1 cellular context compared by ENCODE assay signal in the genomic region with DNA sequence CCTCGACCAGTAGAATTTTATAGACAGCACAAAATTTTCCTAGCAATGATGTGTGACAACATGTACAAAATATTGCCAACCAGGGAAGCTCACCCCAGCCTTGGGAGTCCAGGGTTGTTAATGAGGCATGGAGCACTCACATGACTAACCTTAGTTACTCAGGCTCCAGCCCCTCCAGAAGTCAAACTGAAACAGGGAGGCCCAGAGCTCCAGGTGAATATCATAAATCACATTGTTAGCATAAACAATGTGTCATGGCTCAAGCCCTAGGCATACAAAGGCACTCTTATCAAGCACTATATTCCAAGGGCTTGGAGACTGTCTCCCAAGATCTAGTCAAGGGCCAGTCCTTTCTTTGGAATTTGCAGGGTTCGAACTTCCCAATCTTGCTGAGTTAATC.
TF ChIP-seq lines count a peak whose summit lies in the region.

No MANE protein-coding gene starts in this region.

TF ChIP-seq in HEK293, 187 proteins besides CTCF, POLR2A, EP300 and RAD21 (continued from another document and continues in another):
- TF ChIP-seq, protein P1, sequence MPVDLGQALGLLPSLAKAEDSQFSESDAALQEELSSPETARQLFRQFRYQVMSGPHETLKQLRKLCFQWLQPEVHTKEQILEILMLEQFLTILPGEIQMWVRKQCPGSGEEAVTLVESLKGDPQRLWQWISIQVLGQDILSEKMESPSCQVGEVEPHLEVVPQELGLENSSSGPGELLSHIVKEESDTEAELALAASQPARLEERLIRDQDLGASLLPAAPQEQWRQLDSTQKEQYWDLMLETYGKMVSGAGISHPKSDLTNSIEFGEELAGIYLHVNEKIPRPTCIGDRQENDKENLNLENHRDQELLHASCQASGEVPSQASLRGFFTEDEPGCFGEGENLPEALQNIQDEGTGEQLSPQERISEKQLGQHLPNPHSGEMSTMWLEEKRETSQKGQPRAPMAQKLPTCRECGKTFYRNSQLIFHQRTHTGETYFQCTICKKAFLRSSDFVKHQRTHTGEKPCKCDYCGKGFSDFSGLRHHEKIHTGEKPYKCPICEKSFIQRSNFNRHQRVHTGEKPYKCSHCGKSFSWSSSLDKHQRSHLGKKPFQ (tag by site-specific recombination; IDR thresholded peaks at IDR 0.05), result no peak
- TF ChIP-seq, protein P2, sequence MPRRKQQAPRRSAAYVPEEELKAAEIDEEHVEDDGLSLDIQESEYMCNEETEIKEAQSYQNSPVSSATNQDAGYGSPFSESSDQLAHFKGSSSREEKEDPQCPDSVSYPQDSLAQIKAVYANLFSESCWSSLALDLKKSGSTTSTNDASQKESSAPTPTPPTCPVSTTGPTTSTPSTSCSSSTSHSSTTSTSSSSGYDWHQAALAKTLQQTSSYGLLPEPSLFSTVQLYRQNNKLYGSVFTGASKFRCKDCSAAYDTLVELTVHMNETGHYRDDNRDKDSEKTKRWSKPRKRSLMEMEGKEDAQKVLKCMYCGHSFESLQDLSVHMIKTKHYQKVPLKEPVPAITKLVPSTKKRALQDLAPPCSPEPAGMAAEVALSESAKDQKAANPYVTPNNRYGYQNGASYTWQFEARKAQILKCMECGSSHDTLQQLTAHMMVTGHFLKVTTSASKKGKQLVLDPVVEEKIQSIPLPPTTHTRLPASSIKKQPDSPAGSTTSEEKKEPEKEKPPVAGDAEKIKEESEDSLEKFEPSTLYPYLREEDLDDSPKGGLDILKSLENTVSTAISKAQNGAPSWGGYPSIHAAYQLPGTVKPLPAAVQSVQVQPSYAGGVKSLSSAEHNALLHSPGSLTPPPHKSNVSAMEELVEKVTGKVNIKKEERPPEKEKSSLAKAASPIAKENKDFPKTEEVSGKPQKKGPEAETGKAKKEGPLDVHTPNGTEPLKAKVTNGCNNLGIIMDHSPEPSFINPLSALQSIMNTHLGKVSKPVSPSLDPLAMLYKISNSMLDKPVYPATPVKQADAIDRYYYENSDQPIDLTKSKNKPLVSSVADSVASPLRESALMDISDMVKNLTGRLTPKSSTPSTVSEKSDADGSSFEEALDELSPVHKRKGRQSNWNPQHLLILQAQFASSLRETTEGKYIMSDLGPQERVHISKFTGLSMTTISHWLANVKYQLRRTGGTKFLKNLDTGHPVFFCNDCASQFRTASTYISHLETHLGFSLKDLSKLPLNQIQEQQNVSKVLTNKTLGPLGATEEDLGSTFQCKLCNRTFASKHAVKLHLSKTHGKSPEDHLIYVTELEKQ (tag by site-specific recombination; IDR thresholded peaks at IDR 0.05; ENCODE audit: borderline replicate concordance), result no peak
- TF ChIP-seq ZNF660 (tag by site-specific recombination; IDR thresholded peaks at IDR 0.05) (no peak), ZNF658 (tag by site-specific recombination; IDR thresholded peaks at IDR 0.05) (no peak), ZSCAN16 (tag by site-specific recombination; IDR thresholded peaks at IDR 0.05) (no peak), KLF9 (tag by site-specific recombination; IDR thresholded peaks at IDR 0.05; ENCODE audit: low read depth) (no peak), KLF8 (tag by site-specific recombination; IDR thresholded peaks at IDR 0.05) (no peak), ZNF211 (tag by site-specific recombination; IDR thresholded peaks at IDR 0.05; ENCODE audit: low read depth) (no peak), ZNF23 (tag by site-specific recombination; IDR thresholded peaks at IDR 0.05; ENCODE audit: borderline replicate concordance) (no peak), ZNF10 (tag by site-specific recombination; IDR thresholded peaks at IDR 0.05) (no peak), ZNF707 (tag by site-specific recombination; IDR thresholded peaks at IDR 0.05) (no peak), ZNF610 (tag by site-specific recombination; IDR thresholded peaks at IDR 0.05; ENCODE audit: borderline replicate concordance) (no peak), ZNF121 (tag by site-specific recombination; IDR thresholded peaks at IDR 0.05) (no peak), ZNF366 (tag by site-specific recombination; conservative IDR thresholded peaks at IDR 0.05) (peak; percentile 48; the same call in 1 of the 2 replicates), ZSCAN30 (tag by site-specific recombination; IDR thresholded peaks at IDR 0.05) (peak; percentile 30; the same call in 1 of the 2 replicates), ZBTB1 (tag by site-specific recombination; IDR thresholded peaks at IDR 0.05) (no peak), ZNF221 (tag by site-specific recombination; IDR thresholded peaks at IDR 0.05; ENCODE audit: borderline replicate concordance) (no peak), OVOL3 (tag by site-specific recombination; IDR thresholded peaks at IDR 0.05) (no peak), MEIS1 (CRISPR knock-in tag; IDR thresholded peaks at IDR 0.05; ENCODE audit: borderline replicate concordance) (no peak), ZNF664 (tag by site-specific recombination; IDR thresholded peaks at IDR 0.05) (no peak), ZNF140 (tag by site-specific recombination; IDR thresholded peaks at IDR 0.05) (no peak), ZNF202 (tag by site-specific recombination; IDR thresholded peaks at IDR 0.05; ENCODE audit: borderline replicate concordance) (no peak), SCRT2 (tag by site-specific recombination; IDR thresholded peaks at IDR 0.05) (no peak), IKZF3 (tag by site-specific recombination; IDR thresholded peaks at IDR 0.05) (no peak)
- TF ChIP-seq, protein P3, sequence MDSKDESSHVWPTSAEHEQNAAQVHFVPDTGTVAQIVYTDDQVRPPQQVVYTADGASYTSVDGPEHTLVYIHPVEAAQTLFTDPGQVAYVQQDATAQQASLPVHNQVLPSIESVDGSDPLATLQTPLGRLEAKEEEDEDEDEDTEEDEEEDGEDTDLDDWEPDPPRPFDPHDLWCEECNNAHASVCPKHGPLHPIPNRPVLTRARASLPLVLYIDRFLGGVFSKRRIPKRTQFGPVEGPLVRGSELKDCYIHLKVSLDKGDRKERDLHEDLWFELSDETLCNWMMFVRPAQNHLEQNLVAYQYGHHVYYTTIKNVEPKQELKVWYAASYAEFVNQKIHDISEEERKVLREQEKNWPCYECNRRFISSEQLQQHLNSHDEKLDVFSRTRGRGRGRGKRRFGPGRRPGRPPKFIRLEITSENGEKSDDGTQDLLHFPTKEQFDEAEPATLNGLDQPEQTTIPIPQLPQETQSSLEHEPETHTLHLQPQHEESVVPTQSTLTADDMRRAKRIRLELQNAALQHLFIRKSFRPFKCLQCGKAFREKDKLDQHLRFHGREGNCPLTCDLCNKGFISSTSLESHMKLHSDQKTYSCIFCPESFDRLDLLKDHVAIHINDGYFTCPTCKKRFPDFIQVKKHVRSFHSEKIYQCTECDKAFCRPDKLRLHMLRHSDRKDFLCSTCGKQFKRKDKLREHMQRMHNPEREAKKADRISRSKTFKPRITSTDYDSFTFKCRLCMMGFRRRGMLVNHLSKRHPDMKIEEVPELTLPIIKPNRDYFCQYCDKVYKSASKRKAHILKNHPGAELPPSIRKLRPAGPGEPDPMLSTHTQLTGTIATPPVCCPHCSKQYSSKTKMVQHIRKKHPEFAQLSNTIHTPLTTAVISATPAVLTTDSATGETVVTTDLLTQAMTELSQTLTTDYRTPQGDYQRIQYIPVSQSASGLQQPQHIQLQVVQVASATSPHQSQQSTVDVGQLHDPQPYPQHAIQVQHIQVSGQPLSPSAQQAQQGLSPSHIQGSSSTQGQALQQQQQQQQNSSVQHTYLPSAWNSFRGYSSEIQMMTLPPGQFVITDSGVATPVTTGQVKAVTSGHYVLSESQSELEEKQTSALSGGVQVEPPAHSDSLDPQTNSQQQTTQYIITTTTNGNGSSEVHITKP (tag by site-specific recombination; IDR thresholded peaks at IDR 0.05), result 0 out of 2 replicates have a peak, but pooled peaks have one; percentile 21
- TF ChIP-seq, protein P4, sequence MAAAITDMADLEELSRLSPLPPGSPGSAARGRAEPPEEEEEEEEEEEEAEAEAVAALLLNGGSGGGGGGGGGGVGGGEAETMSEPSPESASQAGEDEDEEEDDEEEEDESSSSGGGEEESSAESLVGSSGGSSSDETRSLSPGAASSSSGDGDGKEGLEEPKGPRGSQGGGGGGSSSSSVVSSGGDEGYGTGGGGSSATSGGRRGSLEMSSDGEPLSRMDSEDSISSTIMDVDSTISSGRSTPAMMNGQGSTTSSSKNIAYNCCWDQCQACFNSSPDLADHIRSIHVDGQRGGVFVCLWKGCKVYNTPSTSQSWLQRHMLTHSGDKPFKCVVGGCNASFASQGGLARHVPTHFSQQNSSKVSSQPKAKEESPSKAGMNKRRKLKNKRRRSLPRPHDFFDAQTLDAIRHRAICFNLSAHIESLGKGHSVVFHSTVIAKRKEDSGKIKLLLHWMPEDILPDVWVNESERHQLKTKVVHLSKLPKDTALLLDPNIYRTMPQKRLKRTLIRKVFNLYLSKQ (tag by site-specific recombination; IDR thresholded peaks at IDR 0.05; ENCODE audit: borderline replicate concordance), result no peak
- TF ChIP-seq, protein P5, sequence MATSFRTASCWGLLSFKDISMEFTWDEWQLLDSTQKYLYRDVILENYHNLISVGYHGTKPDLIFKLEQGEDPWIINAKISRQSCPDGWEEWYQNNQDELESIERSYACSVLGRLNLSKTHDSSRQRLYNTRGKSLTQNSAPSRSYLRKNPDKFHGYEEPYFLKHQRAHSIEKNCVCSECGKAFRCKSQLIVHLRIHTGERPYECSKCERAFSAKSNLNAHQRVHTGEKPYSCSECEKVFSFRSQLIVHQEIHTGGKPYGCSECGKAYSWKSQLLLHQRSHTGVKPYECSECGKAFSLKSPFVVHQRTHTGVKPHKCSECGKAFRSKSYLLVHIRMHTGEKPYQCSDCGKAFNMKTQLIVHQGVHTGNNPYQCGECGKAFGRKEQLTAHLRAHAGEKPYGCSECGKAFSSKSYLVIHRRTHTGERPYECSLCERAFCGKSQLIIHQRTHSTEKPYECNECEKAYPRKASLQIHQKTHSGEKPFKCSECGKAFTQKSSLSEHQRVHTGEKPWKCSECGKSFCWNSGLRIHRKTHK (tag by site-specific recombination; IDR thresholded peaks at IDR 0.05), result no peak
- TF ChIP-seq, protein P6, sequence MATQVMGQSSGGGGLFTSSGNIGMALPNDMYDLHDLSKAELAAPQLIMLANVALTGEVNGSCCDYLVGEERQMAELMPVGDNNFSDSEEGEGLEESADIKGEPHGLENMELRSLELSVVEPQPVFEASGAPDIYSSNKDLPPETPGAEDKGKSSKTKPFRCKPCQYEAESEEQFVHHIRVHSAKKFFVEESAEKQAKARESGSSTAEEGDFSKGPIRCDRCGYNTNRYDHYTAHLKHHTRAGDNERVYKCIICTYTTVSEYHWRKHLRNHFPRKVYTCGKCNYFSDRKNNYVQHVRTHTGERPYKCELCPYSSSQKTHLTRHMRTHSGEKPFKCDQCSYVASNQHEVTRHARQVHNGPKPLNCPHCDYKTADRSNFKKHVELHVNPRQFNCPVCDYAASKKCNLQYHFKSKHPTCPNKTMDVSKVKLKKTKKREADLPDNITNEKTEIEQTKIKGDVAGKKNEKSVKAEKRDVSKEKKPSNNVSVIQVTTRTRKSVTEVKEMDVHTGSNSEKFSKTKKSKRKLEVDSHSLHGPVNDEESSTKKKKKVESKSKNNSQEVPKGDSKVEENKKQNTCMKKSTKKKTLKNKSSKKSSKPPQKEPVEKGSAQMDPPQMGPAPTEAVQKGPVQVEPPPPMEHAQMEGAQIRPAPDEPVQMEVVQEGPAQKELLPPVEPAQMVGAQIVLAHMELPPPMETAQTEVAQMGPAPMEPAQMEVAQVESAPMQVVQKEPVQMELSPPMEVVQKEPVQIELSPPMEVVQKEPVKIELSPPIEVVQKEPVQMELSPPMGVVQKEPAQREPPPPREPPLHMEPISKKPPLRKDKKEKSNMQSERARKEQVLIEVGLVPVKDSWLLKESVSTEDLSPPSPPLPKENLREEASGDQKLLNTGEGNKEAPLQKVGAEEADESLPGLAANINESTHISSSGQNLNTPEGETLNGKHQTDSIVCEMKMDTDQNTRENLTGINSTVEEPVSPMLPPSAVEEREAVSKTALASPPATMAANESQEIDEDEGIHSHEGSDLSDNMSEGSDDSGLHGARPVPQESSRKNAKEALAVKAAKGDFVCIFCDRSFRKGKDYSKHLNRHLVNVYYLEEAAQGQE (tag by site-specific recombination; IDR thresholded peaks at IDR 0.05), result no peak
- TF ChIP-seq, protein P7, sequence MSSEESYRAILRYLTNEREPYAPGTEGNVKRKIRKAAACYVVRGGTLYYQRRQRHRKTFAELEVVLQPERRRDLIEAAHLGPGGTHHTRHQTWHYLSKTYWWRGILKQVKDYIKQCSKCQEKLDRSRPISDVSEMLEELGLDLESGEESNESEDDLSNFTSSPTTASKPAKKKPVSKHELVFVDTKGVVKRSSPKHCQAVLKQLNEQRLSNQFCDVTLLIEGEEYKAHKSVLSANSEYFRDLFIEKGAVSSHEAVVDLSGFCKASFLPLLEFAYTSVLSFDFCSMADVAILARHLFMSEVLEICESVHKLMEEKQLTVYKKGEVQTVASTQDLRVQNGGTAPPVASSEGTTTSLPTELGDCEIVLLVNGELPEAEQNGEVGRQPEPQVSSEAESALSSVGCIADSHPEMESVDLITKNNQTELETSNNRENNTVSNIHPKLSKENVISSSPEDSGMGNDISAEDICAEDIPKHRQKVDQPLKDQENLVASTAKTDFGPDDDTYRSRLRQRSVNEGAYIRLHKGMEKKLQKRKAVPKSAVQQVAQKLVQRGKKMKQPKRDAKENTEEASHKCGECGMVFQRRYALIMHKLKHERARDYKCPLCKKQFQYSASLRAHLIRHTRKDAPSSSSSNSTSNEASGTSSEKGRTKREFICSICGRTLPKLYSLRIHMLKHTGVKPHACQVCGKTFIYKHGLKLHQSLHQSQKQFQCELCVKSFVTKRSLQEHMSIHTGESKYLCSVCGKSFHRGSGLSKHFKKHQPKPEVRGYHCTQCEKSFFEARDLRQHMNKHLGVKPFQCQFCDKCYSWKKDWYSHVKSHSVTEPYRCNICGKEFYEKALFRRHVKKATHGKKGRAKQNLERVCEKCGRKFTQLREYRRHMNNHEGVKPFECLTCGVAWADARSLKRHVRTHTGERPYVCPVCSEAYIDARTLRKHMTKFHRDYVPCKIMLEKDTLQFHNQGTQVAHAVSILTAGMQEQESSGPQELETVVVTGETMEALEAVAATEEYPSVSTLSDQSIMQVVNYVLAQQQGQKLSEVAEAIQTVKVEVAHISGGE (tag by site-specific recombination; conservative IDR thresholded peaks at IDR 0.05; ENCODE audit: low read depth), result no peak
